17 cellular contexts compared by ENCODE assay signal in the genomic region with DNA sequence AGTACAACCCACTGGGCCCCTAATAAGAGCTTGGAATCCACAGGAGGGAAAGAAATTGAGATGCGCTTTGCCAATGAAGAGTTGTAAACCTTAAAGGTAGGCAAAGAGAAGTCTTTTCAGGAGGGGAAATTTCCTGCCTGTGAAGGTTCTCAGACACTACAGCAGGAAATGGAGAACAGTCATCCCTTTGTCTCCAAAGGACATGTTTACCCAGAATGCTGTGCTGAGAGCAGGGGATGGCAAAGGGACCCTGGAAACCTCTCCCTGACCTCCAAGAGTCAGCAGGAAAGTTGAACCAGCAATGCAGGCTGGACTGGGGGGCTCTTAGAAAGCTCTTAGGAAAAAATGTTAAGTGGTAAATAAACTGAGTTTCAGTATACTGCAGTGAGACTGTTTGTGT.
DNase-seq lines count a peak whose midpoint lies in the region; ATAC-seq and TF ChIP-seq lines count a peak whose summit lies in the region.
"Had no signal": no experiment of that assay in that cellular context is flagged by ENCODE, and none has a peak within 500 bp of the region (broad histone marks: within the 10 kb centered on the region; RNA-seq: fewer than 3 reads in every experiment).

No MANE protein-coding gene starts in this region.

- no peaks in the 10 kb centered on the region for H3K36me3 Mint-ChIP-seq in activated T-helper 17 cell treated with anti-CD3 and anti-CD28 coated beads, Interleukin-2, amount 50 U/mL, for 72 hours (ENCODE audit: low read depth)
- H3K36me3 Mint-ChIP-seq in osteocyte (ENCODE audit: unreplicated experiment), result no peaks in the 10 kb centered on the region

- no peak for TF ChIP-seq CTCF in osteocyte (IDR thresholded peaks at IDR 0.05)

- no peaks in the 10 kb centered on the region for H3K9me3 Mint-ChIP-seq in activated T-helper 17 cell treated with anti-CD3 and anti-CD28 coated beads, Interleukin-2, amount 50 U/mL, for 72 hours
- H3K9me3 Mint-ChIP-seq in osteocyte (ENCODE audit: unreplicated experiment), result peaks cover 6% of the 10 kb centered on the region
- H3K9me3 Mint-ChIP-seq: IgD-negative memory B cell had no signal

- H3K4me1 ChIP-seq in mesodermal cell (ENCODE audit: control insufficient read depth, insufficient read depth, low read length, poor library complexity, severe bottlenecking), result no peaks in the 10 kb centered on the region

- ATAC-seq in activated T-helper 17 cell treated with anti-CD3 and anti-CD28 coated beads, Interleukin-2, amount 50 U/mL, for 72 hours (replicated peaks), result no peak
- no peak for ATAC-seq in GM21515 (IDR thresholded peaks at IDR 0.05; ENCODE audit: unreplicated experiment)

- H3K27me3 ChIP-seq in H7 (ENCODE audit: control insufficient read depth, insufficient read depth, low read length), result peaks cover 3% of the 10 kb centered on the region
- H3K27me3 ChIP-seq: BLaER1 had no signal

- H3K4me3 ChIP-seq in mesodermal cell (ENCODE audit: extremely low read depth, insufficient read depth, low read length, poor library complexity, severe bottlenecking) (no peak overlapping the region), H7 (ENCODE audit: insufficient read depth, low read depth, low read length) (no peak overlapping the region)
- H3K4me3 ChIP-seq: BLaER1 had no signal

- H3K36me3 ChIP-seq in mesodermal cell (ENCODE audit: control insufficient read depth, insufficient read depth, low read length) (no peaks in the 10 kb centered on the region), H7 (replicated peaks; ENCODE audit: control insufficient read depth, insufficient read depth, low read length) (no peaks in the 10 kb centered on the region)
- H3K36me3 ChIP-seq: BLaER1 had no signal

- H3K4me1 Mint-ChIP-seq in activated T-helper 17 cell treated with anti-CD3 and anti-CD28 coated beads, Interleukin-2, amount 50 U/mL, for 72 hours, result peaks cover 10% of the 10 kb centered on the region
- H3K4me1 Mint-ChIP-seq in osteocyte (ENCODE audit: unreplicated experiment), result peaks cover 2% of the 10 kb centered on the region

- DNase-seq in COLO829 (ENCODE audit: low spot score), result peak; percentile 76
- DNase-seq in osteocyte (ENCODE audit: extremely low spot score, unreplicated experiment), result peak; percentile 15
- DNase-seq in cerebellar nuclear complex (lab: John Stamatoyannopoulos, UW), result no peak
- no peak for DNase-seq in H7
- DNase-seq: 8988T; Calu3; CD4-positive, alpha-beta memory T cell; DMS79 treated with DMSO at 0.1 percent for 48 hours; GF-D8; HCEC 1CT had no signal

- H3K27ac ChIP-seq in mesodermal cell (ENCODE audit: low read depth, low read length, severe bottlenecking), result peak overlapping the region; percentile 53
- H3K27ac ChIP-seq: BLaER1, HL-60 had no signal

- H3K27me3 Mint-ChIP-seq in activated T-helper 17 cell treated with anti-CD3 and anti-CD28 coated beads, Interleukin-2, amount 50 U/mL, for 72 hours, result peaks cover 6% of the 10 kb centered on the region
- H3K27me3 Mint-ChIP-seq in osteocyte (ENCODE audit: unreplicated experiment), result peaks cover 6% of the 10 kb centered on the region

- H3K9me3 ChIP-seq in mesodermal cell (ENCODE audit: control insufficient read depth, low read length), result no peaks in the 10 kb centered on the region

- H3K27ac Mint-ChIP-seq in activated T-helper 17 cell treated with anti-CD3 and anti-CD28 coated beads, Interleukin-2, amount 50 U/mL, for 72 hours, result peak overlapping the region; percentile 34
- no peak overlapping the region for H3K27ac Mint-ChIP-seq in osteocyte (ENCODE audit: unreplicated experiment)
- H3K27ac Mint-ChIP-seq: CD4-positive, alpha-beta memory T cell; IgD-negative memory B cell had no signal

- 93 to 100% methylated on average over 1 of the region's 1 CpG for WGBS in mesodermal cell (ENCODE audit: insufficient coverage in 2 of 2), 2 experiments

- H3K4me3 Mint-ChIP-seq in activated T-helper 17 cell treated with anti-CD3 and anti-CD28 coated beads, Interleukin-2, amount 50 U/mL, for 72 hours, result no peak overlapping the region
- H3K4me3 Mint-ChIP-seq in osteocyte (ENCODE audit: unreplicated experiment), result no peak overlapping the region
- H3K4me3 Mint-ChIP-seq: CD14-positive monocyte; CD4-positive, alpha-beta memory T cell had no signal

Comparison
In these comparisons a context has a peak if more than half of its experiments do, and no peak if none do; other contexts are left out.
1. DNase-seq: peak in COLO829 (single experiment) and osteocyte (single experiment); none in cerebellar nuclear complex (0 of 2) and H7 (single experiment).